In genomic region chr18:59833785-59834184, GRCh38 we compare ENCODE assay signal across 10 cellular contexts.
DNase-seq lines count a peak whose midpoint lies in the region; ATAC-seq and TF ChIP-seq lines count a peak whose summit lies in the region.
"Had no signal": no experiment of that assay in that cellular context is flagged by ENCODE, and none has a peak within 500 bp of the region (broad histone marks: within the 10 kb centered on the region; RNA-seq: fewer than 3 reads in every experiment).

No MANE protein-coding gene starts in this region.

- DNase-seq in MM.1S (peak; percentile 46), NCI-H526 (lab: John Stamatoyannopoulos, UW) (no peak), Right ventricle myocardium inferior (ENCODE audit: missing footprints) (no peak), testis (no peak)
- DNase-seq in stimulated activated naive CD4-positive, alpha-beta T cell (lab: John Stamatoyannopoulos, UW): no peak
- DNase-seq: DMS153, NCI-H2081 treated with DMSO at 0.1 percent for 48 hours had no signal

- H3K4me2 ChIP-seq in MM.1S (ENCODE audit: low read depth, low read length): no peak overlapping the region

- H3K4me1 ChIP-seq in MM.1S (ENCODE audit: low read length) (no peaks in the 10 kb centered on the region), testis (no peaks in the 10 kb centered on the region)

- H3K4me3 ChIP-seq in MM.1S (ENCODE audit: low read length) (no peak overlapping the region), testis (no peak overlapping the region)

- 80 to 83% methylated on average over 3 of the region's 3 CpGs for WGBS in testis, 2 donors

- H3K9me3 ChIP-seq in MM.1S (replicated peaks; ENCODE audit: insufficient read depth, low read length) (no peaks in the 10 kb centered on the region), testis (no peaks in the 10 kb centered on the region)

- no peak overlapping the region for H3K9ac ChIP-seq in MM.1S (ENCODE audit: low read length)

- H3K9me2 ChIP-seq in MM.1S (replicated peaks; ENCODE audit: insufficient read depth, low read length): no peaks in the 10 kb centered on the region

- TF ChIP-seq CTCF in MM.1S (IDR thresholded peaks at IDR 0.05; ENCODE audit: low read length) (no peak), testis (IDR thresholded peaks at IDR 0.05) (no peak)

- H3F3A ChIP-seq in MM.1S (ENCODE audit: insufficient read depth, low read length): no peaks in the 10 kb centered on the region

- H3K27ac ChIP-seq in MM.1S (ENCODE audit: low read length) (no peak overlapping the region), testis (no peak overlapping the region)

- TF ChIP-seq POLR2A in testis (IDR thresholded peaks at IDR 0.05): no peak

- intact Hi-C loops in Right ventricle myocardium inferior (cut with DNase I): no loop called here
- intact Hi-C loops in testis (cut with DNase I; ENCODE audit: low total_unique reads): no loop called here

- no peaks in the 10 kb centered on the region for H3K36me3 ChIP-seq in MM.1S (replicated peaks; ENCODE audit: insufficient read depth, low read length)
- no peaks in the 10 kb centered on the region for H3K36me3 ChIP-seq in testis (ENCODE audit: low read depth, missing control alignments)

- H3K27me3 ChIP-seq in MM.1S (replicated peaks; ENCODE audit: insufficient read depth, low read length) (no peaks in the 10 kb centered on the region), testis (no peaks in the 10 kb centered on the region)

- H2AFZ ChIP-seq in MM.1S (ENCODE audit: low read length): no peak overlapping the region

- peak; percentile 86 for ATAC-seq in GM18502 (IDR thresholded peaks at IDR 0.05; ENCODE audit: poor library complexity, unreplicated experiment)
- peak; percentile 78 for ATAC-seq in GM19351 (IDR thresholded peaks at IDR 0.05; ENCODE audit: unreplicated experiment)
- peak; percentile 86 for ATAC-seq in HG02852 (IDR thresholded peaks at IDR 0.05; ENCODE audit: unreplicated experiment)
- no peak for ATAC-seq in Right ventricle myocardium inferior

- H4K20me1 ChIP-seq in MM.1S (ENCODE audit: insufficient read depth, low read length): no peaks in the 10 kb centered on the region

- no peaks in the 10 kb centered on the region for H3K79me2 ChIP-seq in MM.1S (ENCODE audit: low read length)
